ENCODE assay signal across 1 cellular context in the genomic region with DNA sequence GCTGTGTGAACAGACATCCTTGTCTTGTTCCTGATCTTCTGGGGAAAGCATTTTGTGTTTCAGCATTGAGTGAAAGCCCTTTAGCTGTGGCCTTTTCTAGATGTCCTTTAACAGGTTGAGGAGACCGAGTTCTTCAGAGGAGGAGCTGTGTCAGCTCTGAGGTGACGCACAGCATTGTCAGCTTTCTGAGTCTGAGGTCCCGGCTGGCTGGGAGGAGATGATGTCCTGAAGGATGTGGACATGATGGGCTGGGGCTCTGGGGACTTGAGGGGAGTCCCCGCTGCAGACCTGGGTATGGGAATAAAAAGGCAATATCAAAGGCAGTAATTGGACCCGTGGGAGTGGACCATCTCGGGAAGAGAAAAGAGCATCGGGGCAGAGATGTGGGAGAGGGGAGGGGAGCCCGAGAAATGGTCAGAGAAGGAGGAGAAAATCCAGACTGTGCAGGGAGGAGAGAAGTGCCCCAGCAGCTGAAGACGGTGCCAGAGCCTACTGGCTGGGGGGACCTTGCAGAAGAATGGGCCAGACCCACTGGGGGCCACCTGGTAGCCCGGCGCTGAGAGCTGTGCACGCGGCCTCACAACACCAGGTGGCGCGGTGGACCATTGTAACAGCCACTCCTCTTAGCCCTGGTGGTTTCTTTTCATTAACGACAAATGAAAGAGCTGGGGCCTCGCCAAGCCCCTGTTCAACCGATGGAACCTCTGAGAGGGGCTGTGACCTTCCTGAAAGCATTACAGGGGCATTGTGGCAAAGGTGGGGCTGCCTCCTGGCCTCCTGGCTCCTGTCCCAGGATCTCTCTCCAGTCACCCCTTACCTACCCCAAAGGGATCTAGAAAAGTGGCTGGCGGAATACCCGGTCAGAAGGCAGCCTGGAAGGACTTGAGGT.
TF ChIP-seq lines count a peak whose summit lies in the region.

No MANE protein-coding gene starts in this region.

TF ChIP-seq in HEK293, 187 proteins besides CTCF, POLR2A, EP300 and RAD21 (continued from another document):
- TF ChIP-seq, protein P1, sequence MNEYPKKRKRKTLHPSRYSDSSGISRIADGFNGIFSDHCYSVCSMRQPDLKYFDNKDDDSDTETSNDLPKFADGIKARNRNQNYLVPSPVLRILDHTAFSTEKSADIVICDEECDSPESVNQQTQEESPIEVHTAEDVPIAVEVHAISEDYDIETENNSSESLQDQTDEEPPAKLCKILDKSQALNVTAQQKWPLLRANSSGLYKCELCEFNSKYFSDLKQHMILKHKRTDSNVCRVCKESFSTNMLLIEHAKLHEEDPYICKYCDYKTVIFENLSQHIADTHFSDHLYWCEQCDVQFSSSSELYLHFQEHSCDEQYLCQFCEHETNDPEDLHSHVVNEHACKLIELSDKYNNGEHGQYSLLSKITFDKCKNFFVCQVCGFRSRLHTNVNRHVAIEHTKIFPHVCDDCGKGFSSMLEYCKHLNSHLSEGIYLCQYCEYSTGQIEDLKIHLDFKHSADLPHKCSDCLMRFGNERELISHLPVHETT (tag by site-specific recombination; IDR thresholded peaks at IDR 0.05), result no peak
